In the genomic region with DNA sequence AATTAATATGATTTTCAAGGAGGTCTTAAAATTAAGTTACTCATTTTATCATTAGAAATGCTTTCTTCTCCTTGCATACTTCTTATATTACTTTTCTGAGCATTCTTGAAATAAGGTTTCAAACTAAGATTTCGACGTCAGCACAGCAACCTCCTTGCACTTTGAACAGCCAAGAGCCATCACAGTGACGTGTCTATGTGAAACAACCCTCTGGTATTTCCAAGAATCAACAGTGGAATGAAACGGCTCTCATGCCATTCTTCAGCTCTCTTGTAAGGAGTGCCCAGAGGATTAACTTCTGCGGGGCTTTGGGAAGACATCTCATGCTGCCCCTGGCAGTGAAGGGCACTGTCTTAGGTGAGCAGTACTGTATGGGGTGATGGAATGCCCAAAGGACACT, we compare ENCODE assay signal across 2 cellular contexts.
TF ChIP-seq lines count a peak whose summit lies in the region.

No MANE protein-coding gene starts in this region.

TF ChIP-seq in SK-N-SH treated with all-trans-retinoic acid at 6 μM for 48 hours, 23 proteins besides CTCF, POLR2A, EP300 and RAD21:
- TF ChIP-seq, protein P1, sequence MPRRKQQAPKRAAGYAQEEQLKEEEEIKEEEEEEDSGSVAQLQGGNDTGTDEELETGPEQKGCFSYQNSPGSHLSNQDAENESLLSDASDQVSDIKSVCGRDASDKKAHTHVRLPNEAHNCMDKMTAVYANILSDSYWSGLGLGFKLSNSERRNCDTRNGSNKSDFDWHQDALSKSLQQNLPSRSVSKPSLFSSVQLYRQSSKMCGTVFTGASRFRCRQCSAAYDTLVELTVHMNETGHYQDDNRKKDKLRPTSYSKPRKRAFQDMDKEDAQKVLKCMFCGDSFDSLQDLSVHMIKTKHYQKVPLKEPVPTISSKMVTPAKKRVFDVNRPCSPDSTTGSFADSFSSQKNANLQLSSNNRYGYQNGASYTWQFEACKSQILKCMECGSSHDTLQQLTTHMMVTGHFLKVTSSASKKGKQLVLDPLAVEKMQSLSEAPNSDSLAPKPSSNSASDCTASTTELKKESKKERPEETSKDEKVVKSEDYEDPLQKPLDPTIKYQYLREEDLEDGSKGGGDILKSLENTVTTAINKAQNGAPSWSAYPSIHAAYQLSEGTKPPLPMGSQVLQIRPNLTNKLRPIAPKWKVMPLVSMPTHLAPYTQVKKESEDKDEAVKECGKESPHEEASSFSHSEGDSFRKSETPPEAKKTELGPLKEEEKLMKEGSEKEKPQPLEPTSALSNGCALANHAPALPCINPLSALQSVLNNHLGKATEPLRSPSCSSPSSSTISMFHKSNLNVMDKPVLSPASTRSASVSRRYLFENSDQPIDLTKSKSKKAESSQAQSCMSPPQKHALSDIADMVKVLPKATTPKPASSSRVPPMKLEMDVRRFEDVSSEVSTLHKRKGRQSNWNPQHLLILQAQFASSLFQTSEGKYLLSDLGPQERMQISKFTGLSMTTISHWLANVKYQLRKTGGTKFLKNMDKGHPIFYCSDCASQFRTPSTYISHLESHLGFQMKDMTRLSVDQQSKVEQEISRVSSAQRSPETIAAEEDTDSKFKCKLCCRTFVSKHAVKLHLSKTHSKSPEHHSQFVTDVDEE (CRISPR knock-in tag; IDR thresholded peaks at IDR 0.05): no peak
- TF ChIP-seq, protein P2, sequence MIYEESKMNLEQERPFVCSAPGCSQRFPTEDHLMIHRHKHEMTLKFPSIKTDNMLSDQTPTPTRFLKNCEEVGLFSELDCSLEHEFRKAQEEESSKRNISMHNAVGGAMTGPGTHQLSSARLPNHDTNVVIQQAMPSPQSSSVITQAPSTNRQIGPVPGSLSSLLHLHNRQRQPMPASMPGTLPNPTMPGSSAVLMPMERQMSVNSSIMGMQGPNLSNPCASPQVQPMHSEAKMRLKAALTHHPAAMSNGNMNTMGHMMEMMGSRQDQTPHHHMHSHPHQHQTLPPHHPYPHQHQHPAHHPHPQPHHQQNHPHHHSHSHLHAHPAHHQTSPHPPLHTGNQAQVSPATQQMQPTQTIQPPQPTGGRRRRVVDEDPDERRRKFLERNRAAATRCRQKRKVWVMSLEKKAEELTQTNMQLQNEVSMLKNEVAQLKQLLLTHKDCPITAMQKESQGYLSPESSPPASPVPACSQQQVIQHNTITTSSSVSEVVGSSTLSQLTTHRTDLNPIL (CRISPR knock-in tag; IDR thresholded peaks at IDR 0.05; ENCODE audit: low read depth): no peak
- TF ChIP-seq ZNF8 (CRISPR knock-in tag; IDR thresholded peaks at IDR 0.05): no peak
- TF ChIP-seq GLIS3 (CRISPR knock-in tag; IDR thresholded peaks at IDR 0.05): no peak
- TF ChIP-seq ZC3H10 (CRISPR knock-in tag; IDR thresholded peaks at IDR 0.05): no peak
- no peak for TF ChIP-seq SNAI2 (CRISPR knock-in tag; IDR thresholded peaks at IDR 0.05)
- no peak for TF ChIP-seq ESRRG (CRISPR knock-in tag; IDR thresholded peaks at IDR 0.05)
- TF ChIP-seq, protein P3, sequence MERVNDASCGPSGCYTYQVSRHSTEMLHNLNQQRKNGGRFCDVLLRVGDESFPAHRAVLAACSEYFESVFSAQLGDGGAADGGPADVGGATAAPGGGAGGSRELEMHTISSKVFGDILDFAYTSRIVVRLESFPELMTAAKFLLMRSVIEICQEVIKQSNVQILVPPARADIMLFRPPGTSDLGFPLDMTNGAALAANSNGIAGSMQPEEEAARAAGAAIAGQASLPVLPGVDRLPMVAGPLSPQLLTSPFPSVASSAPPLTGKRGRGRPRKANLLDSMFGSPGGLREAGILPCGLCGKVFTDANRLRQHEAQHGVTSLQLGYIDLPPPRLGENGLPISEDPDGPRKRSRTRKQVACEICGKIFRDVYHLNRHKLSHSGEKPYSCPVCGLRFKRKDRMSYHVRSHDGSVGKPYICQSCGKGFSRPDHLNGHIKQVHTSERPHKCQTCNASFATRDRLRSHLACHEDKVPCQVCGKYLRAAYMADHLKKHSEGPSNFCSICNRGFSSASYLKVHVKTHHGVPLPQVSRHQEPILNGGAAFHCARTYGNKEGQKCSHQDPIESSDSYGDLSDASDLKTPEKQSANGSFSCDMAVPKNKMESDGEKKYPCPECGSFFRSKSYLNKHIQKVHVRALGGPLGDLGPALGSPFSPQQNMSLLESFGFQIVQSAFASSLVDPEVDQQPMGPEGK (CRISPR knock-in tag; IDR thresholded peaks at IDR 0.05; ENCODE audit: borderline replicate concordance): no peak
- no peak for TF ChIP-seq ZNF70 (CRISPR knock-in tag; IDR thresholded peaks at IDR 0.05)
- no peak for TF ChIP-seq BACH2 (CRISPR knock-in tag; IDR thresholded peaks at IDR 0.05; ENCODE audit: borderline replicate concordance)
- TF ChIP-seq ZNF565 (CRISPR knock-in tag; conservative IDR thresholded peaks at IDR 0.05; ENCODE audit: low read depth): no peak
- no peak for TF ChIP-seq ARNTL (CRISPR knock-in tag; IDR thresholded peaks at IDR 0.05; ENCODE audit: borderline replicate concordance, low read depth)
- TF ChIP-seq RARB (CRISPR knock-in tag; IDR thresholded peaks at IDR 0.05): no peak
- TF ChIP-seq TCF4 (CRISPR knock-in tag; IDR thresholded peaks at IDR 0.05; ENCODE audit: borderline replicate concordance): no peak
- TF ChIP-seq, protein P4, sequence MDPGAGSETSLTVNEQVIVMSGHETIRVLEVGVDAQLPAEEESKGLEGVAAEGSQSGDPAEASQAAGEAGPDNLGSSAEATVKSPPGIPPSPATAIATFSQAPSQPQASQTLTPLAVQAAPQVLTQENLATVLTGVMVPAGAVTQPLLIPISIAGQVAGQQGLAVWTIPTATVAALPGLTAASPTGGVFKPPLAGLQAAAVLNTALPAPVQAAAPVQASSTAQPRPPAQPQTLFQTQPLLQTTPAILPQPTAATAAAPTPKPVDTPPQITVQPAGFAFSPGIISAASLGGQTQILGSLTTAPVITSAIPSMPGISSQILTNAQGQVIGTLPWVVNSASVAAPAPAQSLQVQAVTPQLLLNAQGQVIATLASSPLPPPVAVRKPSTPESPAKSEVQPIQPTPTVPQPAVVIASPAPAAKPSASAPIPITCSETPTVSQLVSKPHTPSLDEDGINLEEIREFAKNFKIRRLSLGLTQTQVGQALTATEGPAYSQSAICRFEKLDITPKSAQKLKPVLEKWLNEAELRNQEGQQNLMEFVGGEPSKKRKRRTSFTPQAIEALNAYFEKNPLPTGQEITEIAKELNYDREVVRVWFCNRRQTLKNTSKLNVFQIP (CRISPR knock-in tag; IDR thresholded peaks at IDR 0.05; ENCODE audit: borderline replicate concordance, low read depth): no peak
- no peak for TF ChIP-seq TOX (CRISPR knock-in tag; IDR thresholded peaks at IDR 0.05; ENCODE audit: borderline replicate concordance)
- no peak for TF ChIP-seq ZFP30 (CRISPR knock-in tag; IDR thresholded peaks at IDR 0.05)
TF ChIP-seq in SK-N-SH treated with all-trans-retinoic acid at 6 μM for 48 hours: peak in this region for 0.

TF ChIP-seq in SK-N-SH, 30 proteins besides CTCF, POLR2A, EP300 and RAD21 (continued from another document):
- TF ChIP-seq, protein P5, sequence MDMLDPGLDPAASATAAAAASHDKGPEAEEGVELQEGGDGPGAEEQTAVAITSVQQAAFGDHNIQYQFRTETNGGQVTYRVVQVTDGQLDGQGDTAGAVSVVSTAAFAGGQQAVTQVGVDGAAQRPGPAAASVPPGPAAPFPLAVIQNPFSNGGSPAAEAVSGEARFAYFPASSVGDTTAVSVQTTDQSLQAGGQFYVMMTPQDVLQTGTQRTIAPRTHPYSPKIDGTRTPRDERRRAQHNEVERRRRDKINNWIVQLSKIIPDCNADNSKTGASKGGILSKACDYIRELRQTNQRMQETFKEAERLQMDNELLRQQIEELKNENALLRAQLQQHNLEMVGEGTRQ (IDR thresholded peaks at IDR 0.05; ENCODE audit: borderline replicate concordance, low read depth, low read length): no peak
- TF ChIP-seq CHD2 (IDR thresholded peaks at IDR 0.05; ENCODE audit: low read length, partially characterized antibody) (no peak), MXI1 (IDR thresholded peaks at IDR 0.05; ENCODE audit: low read depth, low read length) (no peak), TCF12 (IDR thresholded peaks at IDR 0.05) (no peak), TEAD4 (IDR thresholded peaks at IDR 0.05; ENCODE audit: borderline replicate concordance, insufficient read depth) (no peak), RCOR1 (IDR thresholded peaks at IDR 0.05; ENCODE audit: low read length) (no peak), SIN3A (IDR thresholded peaks at IDR 0.05; ENCODE audit: borderline replicate concordance, low read depth, low read length) (no peak), FOSL2 (IDR thresholded peaks at IDR 0.05; ENCODE audit: borderline replicate concordance, low read depth) (no peak), GATA2 (CRISPR knock-in tag; IDR thresholded peaks at IDR 0.05) (no peak), SMC3 (IDR thresholded peaks at IDR 0.05; ENCODE audit: low read depth, low read length) (no peak), FOXJ3 (CRISPR knock-in tag; IDR thresholded peaks at IDR 0.05) (no peak), YY1 (IDR thresholded peaks at IDR 0.05; ENCODE audit: low read depth) (no peak)
- TF ChIP-seq, protein P6, sequence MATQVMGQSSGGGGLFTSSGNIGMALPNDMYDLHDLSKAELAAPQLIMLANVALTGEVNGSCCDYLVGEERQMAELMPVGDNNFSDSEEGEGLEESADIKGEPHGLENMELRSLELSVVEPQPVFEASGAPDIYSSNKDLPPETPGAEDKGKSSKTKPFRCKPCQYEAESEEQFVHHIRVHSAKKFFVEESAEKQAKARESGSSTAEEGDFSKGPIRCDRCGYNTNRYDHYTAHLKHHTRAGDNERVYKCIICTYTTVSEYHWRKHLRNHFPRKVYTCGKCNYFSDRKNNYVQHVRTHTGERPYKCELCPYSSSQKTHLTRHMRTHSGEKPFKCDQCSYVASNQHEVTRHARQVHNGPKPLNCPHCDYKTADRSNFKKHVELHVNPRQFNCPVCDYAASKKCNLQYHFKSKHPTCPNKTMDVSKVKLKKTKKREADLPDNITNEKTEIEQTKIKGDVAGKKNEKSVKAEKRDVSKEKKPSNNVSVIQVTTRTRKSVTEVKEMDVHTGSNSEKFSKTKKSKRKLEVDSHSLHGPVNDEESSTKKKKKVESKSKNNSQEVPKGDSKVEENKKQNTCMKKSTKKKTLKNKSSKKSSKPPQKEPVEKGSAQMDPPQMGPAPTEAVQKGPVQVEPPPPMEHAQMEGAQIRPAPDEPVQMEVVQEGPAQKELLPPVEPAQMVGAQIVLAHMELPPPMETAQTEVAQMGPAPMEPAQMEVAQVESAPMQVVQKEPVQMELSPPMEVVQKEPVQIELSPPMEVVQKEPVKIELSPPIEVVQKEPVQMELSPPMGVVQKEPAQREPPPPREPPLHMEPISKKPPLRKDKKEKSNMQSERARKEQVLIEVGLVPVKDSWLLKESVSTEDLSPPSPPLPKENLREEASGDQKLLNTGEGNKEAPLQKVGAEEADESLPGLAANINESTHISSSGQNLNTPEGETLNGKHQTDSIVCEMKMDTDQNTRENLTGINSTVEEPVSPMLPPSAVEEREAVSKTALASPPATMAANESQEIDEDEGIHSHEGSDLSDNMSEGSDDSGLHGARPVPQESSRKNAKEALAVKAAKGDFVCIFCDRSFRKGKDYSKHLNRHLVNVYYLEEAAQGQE (IDR thresholded peaks at IDR 0.05; ENCODE audit: low read depth, low read length): no peak
- TF ChIP-seq, protein P7, sequence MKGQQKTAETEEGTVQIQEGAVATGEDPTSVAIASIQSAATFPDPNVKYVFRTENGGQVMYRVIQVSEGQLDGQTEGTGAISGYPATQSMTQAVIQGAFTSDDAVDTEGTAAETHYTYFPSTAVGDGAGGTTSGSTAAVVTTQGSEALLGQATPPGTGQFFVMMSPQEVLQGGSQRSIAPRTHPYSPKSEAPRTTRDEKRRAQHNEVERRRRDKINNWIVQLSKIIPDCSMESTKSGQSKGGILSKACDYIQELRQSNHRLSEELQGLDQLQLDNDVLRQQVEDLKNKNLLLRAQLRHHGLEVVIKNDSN (IDR thresholded peaks at IDR 0.05; ENCODE audit: borderline replicate concordance, low read depth): no peak
